In genomic region chr1:151805066-151805820, GRCh38 we compare ENCODE assay signal across 17 cellular contexts. TPM values are rescaled to one million over a fixed set of nuclear protein-coding genes. Genes with fewer than 3 reads are reported as not detected.
DNase-seq lines count a peak whose midpoint lies in the region; ATAC-seq and TF ChIP-seq lines count a peak whose summit lies in the region.
"Had no signal": no experiment of that assay in that cellular context is flagged by ENCODE, and none has a peak within 500 bp of the region (broad histone marks: within the 10 kb centered on the region; RNA-seq: fewer than 3 reads in every experiment).

Gene LINGO4, minus strand, starts transcription at chr1:151805419. Its CDS starts 2,715 bp downstream, at chr1:151802704.

- H3K27me3 Mint-ChIP-seq in activated CD8-positive, alpha-beta memory T cell treated with anti-CD3 and anti-CD28 coated beads, Interleukin-2, amount 10 ng/mL, durations not matched to agents 7 days and 5 days, result peaks cover 10% of the 10 kb centered on the region
- H3K27me3 Mint-ChIP-seq in T-cell, result no peaks in the 10 kb centered on the region
- H3K27me3 Mint-ChIP-seq in naive thymus-derived CD8-positive, alpha-beta T cell, result peaks cover 0 to 1% (median 0%) of the 10 kb centered on the region in 5 donors

- peak; percentile 34 for DNase-seq in activated CD8-positive, alpha-beta memory T cell treated with anti-CD3 and anti-CD28 coated beads, Interleukin-2, amount 50 U/mL, for 48 hours
- no peak for DNase-seq in activated CD8-positive, alpha-beta memory T cell treated with anti-CD3 and anti-CD28 coated beads, Interleukin-2, amount 10 ng/mL, durations not matched to agents 7 days and 5 days
- no peak for DNase-seq in T-cell
- no peak for DNase-seq in left lobe of liver (ENCODE audit: low spot score)
- DNase-seq in thyroid gland, result peak; percentile 19 to 45
- DNase-seq in naive thymus-derived CD8-positive, alpha-beta T cell, result no peak
- DNase-seq: DMS53, NCI-H1417, NCI-H2029, NCI-H510A, NCI-H774 had no signal

- ATAC-seq in activated CD8-positive, alpha-beta memory T cell treated with anti-CD3 and anti-CD28 coated beads, Interleukin-2, amount 10 ng/mL, durations not matched to agents 7 days and 5 days, result no peak
- ATAC-seq in T-cell (replicated peaks in 1 of 4) (no peak), left lobe of liver (peak; percentile 44), HG02981 (IDR thresholded peaks at IDR 0.05; ENCODE audit: unreplicated experiment) (no peak), HG03520 (IDR thresholded peaks at IDR 0.05; ENCODE audit: unreplicated experiment) (no peak)
- ATAC-seq in naive thymus-derived CD8-positive, alpha-beta T cell, result no peak
- ATAC-seq: K562 had no signal

- no peaks in the 10 kb centered on the region for H3K36me3 Mint-ChIP-seq in activated CD8-positive, alpha-beta memory T cell treated with anti-CD3 and anti-CD28 coated beads, Interleukin-2, amount 10 ng/mL, durations not matched to agents 7 days and 5 days
- H3K36me3 Mint-ChIP-seq in T-cell, result no peaks in the 10 kb centered on the region
- H3K36me3 Mint-ChIP-seq in naive thymus-derived CD8-positive, alpha-beta T cell, result no peaks in the 10 kb centered on the region
- H3K36me3 Mint-ChIP-seq: CD14-positive monocyte had no signal

- H3K27me3 ChIP-seq in thyroid gland, result no peaks in the 10 kb centered on the region

- no peaks in the 10 kb centered on the region for H3K9me3 Mint-ChIP-seq in activated CD8-positive, alpha-beta memory T cell treated with anti-CD3 and anti-CD28 coated beads, Interleukin-2, amount 10 ng/mL, durations not matched to agents 7 days and 5 days (ENCODE audit: low read depth)
- no peaks in the 10 kb centered on the region for H3K9me3 Mint-ChIP-seq in T-cell
- no peaks in the 10 kb centered on the region for H3K9me3 Mint-ChIP-seq in naive thymus-derived CD8-positive, alpha-beta T cell
- H3K9me3 Mint-ChIP-seq: CD14-positive monocyte had no signal

- POLR2A ChIA-PET in T-cell (lab: Charles Lee), result no interaction called here
- POLR2A ChIA-PET in naive thymus-derived CD8-positive, alpha-beta T cell (lab: Charles Lee), result no interaction called here

- peaks cover 5% of the 10 kb centered on the region for H3K4me1 Mint-ChIP-seq in activated CD8-positive, alpha-beta memory T cell treated with anti-CD3 and anti-CD28 coated beads, Interleukin-2, amount 10 ng/mL, durations not matched to agents 7 days and 5 days
- H3K4me1 Mint-ChIP-seq in T-cell, result peaks cover 5 to 10% (median 6%) of the 10 kb centered on the region in 3 donors
- peaks cover 5 to 10% (median 7%) of the 10 kb centered on the region in 4 donors for H3K4me1 Mint-ChIP-seq in naive thymus-derived CD8-positive, alpha-beta T cell

- no peak within 1 kb of the TSS for H3K4me3 Mint-ChIP-seq in activated CD8-positive, alpha-beta memory T cell treated with anti-CD3 and anti-CD28 coated beads, Interleukin-2, amount 10 ng/mL, durations not matched to agents 7 days and 5 days
- no peak within 1 kb of the TSS for H3K4me3 Mint-ChIP-seq in T-cell
- H3K4me3 Mint-ChIP-seq in naive thymus-derived CD8-positive, alpha-beta T cell, result no peak within 1 kb of the TSS

- intact Hi-C loops in thyroid gland (cut with DNase I), result no loop called here

- H3K4me3 ChIP-seq in thyroid gland (replicated peaks in 1 of 3), result no peak within 1 kb of the TSS
- H3K4me3 ChIP-seq: HAP-1, K562, SJSA1 had no signal

- 48 to 51% methylated on average over 9 to 12 of the region's 12 CpGs for WGBS in thyroid gland, 2 donors

- H3K27ac ChIP-seq in thyroid gland, result no peak within 1 kb of the TSS
- H3K27ac ChIP-seq: SJSA1 had no signal

- H3K4me1 ChIP-seq in thyroid gland, result no peaks in the 10 kb centered on the region

- no peak for TF ChIP-seq CTCF in thyroid gland (IDR thresholded peaks at IDR 0.05)

- no peak for TF ChIP-seq POLR2A in thyroid gland (IDR thresholded peaks at IDR 0.05)

- no peak within 1 kb of the TSS for H3K27ac Mint-ChIP-seq in activated CD8-positive, alpha-beta memory T cell treated with anti-CD3 and anti-CD28 coated beads, Interleukin-2, amount 10 ng/mL, durations not matched to agents 7 days and 5 days
- H3K27ac Mint-ChIP-seq in T-cell, result peak within 1 kb of the TSS; percentile 31 to 39
- no peak within 1 kb of the TSS for H3K27ac Mint-ChIP-seq in naive thymus-derived CD8-positive, alpha-beta T cell
- H3K27ac Mint-ChIP-seq: CD14-positive monocyte had no signal

- CTCF ChIA-PET in activated CD8-positive, alpha-beta memory T cell treated with anti-CD3 and anti-CD28 coated beads, Interleukin-2, amount 10 ng/mL, durations not matched to agents 7 days and 5 days (lab: Charles Lee), result no interaction called here
- CTCF ChIA-PET in T-cell (lab: Charles Lee), result no interaction called here

- H3K9me3 ChIP-seq in thyroid gland, result no peaks in the 10 kb centered on the region
- H3K9me3 ChIP-seq: HAP-1, SJSA1 had no signal

- H3K36me3 ChIP-seq in thyroid gland, result peaks cover 0 to 5% of the 10 kb centered on the region in 2 donors
- H3K36me3 ChIP-seq: HAP-1, SJSA1 had no signal

RNA-seq across cellular contexts. Expression of gene LINGO4, which starts in this region (rescaled TPM):
- under 1 TPM; 0.07 to 0.15 TPM for total RNA-seq in activated CD8-positive, alpha-beta memory T cell treated with anti-CD3 and anti-CD28 coated beads, Interleukin-2, amount 10 ng/mL, durations not matched to agents 7 days and 5 days
- total RNA-seq in T-cell (under 1 TPM in 3 of 5 donors, not detected in 2; 0.25 to 0.40 (median 0.36) TPM), left lobe of liver (0.15 TPM), thyroid gland (under 1 TPM; 0.13 to 0.63 (median 0.24) TPM)
- not detected for total RNA-seq in naive thymus-derived CD8-positive, alpha-beta T cell
- polyA plus RNA-seq in naive thymus-derived CD8-positive, alpha-beta T cell, result not detected
- total RNA-seq: K562, SJSA1 had no signal
- polyA plus RNA-seq: CD14-positive monocyte, K562 had no signal

Comparison
In these comparisons a context has a peak if more than half of its experiments do, and no peak if none do; other contexts are left out.
1. Peak in ATAC-seq in left lobe of liver; RNA of the gene not detected or under 1 TPM.
2. Peak in DNase-seq in thyroid gland; RNA of the gene not detected or under 1 TPM.
3. H3K27ac Mint-ChIP-seq: peak in T-cell (2 of 2); none in activated CD8-positive, alpha-beta memory T cell treated with anti-CD3 and anti-CD28 coated beads, Interleukin-2, amount 10 ng/mL, durations not matched to agents 7 days and 5 days (single experiment) and naive thymus-derived CD8-positive, alpha-beta T cell (0 of 10).